Comparison of ENCODE assay signal across 1 cellular context in the genomic region with DNA sequence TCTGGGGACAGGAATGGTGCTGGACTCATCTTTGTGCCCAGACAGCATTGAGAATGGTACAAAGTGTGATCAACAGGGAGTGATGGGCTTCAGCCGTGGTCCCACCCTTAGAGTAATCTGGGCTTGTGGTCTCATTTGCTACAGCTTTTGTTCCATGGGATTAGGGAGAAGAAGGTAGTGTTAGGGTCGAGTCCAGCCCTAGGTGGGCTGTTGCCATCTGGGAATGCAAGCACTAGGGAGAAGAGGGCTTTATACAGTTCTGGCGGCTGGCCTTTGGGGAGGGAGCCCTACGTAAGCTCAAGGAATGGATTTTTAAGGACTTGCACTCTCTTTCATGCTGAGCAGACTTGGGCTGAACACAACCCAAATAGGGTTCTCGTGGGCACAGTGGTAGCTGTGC.
TF ChIP-seq lines count a peak whose summit lies in the region.

No MANE protein-coding gene starts in this region.

TF ChIP-seq in H1, 55 proteins besides CTCF, POLR2A, EP300 and RAD21 (continued from another document):
- no peak for TF ChIP-seq BRCA1 (IDR thresholded peaks at IDR 0.05; ENCODE audit: low read depth, low read length)
- TF ChIP-seq RNF2 (IDR thresholded peaks at IDR 0.05; ENCODE audit: borderline replicate concordance, low read depth, low read length, missing control alignments, poor library complexity, severe bottlenecking) = no peak
- TF ChIP-seq SRF (IDR thresholded peaks at IDR 0.05; ENCODE audit: low read depth, low read length) = no peak
- TF ChIP-seq CBX8 (IDR thresholded peaks at IDR 0.05; ENCODE audit: borderline replicate concordance, low read depth, low read length) = no peak
- TF ChIP-seq, protein P1, sequence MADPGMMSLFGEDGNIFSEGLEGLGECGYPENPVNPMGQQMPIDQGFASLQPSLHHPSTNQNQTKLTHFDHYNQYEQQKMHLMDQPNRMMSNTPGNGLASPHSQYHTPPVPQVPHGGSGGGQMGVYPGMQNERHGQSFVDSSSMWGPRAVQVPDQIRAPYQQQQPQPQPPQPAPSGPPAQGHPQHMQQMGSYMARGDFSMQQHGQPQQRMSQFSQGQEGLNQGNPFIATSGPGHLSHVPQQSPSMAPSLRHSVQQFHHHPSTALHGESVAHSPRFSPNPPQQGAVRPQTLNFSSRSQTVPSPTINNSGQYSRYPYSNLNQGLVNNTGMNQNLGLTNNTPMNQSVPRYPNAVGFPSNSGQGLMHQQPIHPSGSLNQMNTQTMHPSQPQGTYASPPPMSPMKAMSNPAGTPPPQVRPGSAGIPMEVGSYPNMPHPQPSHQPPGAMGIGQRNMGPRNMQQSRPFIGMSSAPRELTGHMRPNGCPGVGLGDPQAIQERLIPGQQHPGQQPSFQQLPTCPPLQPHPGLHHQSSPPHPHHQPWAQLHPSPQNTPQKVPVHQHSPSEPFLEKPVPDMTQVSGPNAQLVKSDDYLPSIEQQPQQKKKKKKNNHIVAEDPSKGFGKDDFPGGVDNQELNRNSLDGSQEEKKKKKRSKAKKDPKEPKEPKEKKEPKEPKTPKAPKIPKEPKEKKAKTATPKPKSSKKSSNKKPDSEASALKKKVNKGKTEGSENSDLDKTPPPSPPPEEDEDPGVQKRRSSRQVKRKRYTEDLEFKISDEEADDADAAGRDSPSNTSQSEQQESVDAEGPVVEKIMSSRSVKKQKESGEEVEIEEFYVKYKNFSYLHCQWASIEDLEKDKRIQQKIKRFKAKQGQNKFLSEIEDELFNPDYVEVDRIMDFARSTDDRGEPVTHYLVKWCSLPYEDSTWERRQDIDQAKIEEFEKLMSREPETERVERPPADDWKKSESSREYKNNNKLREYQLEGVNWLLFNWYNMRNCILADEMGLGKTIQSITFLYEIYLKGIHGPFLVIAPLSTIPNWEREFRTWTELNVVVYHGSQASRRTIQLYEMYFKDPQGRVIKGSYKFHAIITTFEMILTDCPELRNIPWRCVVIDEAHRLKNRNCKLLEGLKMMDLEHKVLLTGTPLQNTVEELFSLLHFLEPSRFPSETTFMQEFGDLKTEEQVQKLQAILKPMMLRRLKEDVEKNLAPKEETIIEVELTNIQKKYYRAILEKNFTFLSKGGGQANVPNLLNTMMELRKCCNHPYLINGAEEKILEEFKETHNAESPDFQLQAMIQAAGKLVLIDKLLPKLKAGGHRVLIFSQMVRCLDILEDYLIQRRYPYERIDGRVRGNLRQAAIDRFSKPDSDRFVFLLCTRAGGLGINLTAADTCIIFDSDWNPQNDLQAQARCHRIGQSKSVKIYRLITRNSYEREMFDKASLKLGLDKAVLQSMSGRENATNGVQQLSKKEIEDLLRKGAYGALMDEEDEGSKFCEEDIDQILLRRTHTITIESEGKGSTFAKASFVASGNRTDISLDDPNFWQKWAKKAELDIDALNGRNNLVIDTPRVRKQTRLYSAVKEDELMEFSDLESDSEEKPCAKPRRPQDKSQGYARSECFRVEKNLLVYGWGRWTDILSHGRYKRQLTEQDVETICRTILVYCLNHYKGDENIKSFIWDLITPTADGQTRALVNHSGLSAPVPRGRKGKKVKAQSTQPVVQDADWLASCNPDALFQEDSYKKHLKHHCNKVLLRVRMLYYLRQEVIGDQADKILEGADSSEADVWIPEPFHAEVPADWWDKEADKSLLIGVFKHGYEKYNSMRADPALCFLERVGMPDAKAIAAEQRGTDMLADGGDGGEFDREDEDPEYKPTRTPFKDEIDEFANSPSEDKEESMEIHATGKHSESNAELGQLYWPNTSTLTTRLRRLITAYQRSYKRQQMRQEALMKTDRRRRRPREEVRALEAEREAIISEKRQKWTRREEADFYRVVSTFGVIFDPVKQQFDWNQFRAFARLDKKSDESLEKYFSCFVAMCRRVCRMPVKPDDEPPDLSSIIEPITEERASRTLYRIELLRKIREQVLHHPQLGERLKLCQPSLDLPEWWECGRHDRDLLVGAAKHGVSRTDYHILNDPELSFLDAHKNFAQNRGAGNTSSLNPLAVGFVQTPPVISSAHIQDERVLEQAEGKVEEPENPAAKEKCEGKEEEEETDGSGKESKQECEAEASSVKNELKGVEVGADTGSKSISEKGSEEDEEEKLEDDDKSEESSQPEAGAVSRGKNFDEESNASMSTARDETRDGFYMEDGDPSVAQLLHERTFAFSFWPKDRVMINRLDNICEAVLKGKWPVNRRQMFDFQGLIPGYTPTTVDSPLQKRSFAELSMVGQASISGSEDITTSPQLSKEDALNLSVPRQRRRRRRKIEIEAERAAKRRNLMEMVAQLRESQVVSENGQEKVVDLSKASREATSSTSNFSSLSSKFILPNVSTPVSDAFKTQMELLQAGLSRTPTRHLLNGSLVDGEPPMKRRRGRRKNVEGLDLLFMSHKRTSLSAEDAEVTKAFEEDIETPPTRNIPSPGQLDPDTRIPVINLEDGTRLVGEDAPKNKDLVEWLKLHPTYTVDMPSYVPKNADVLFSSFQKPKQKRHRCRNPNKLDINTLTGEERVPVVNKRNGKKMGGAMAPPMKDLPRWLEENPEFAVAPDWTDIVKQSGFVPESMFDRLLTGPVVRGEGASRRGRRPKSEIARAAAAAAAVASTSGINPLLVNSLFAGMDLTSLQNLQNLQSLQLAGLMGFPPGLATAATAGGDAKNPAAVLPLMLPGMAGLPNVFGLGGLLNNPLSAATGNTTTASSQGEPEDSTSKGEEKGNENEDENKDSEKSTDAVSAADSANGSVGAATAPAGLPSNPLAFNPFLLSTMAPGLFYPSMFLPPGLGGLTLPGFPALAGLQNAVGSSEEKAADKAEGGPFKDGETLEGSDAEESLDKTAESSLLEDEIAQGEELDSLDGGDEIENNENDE (IDR thresholded peaks at IDR 0.05; ENCODE audit: insufficient replicate concordance, low read length) = no peak
- TF ChIP-seq, protein P2, sequence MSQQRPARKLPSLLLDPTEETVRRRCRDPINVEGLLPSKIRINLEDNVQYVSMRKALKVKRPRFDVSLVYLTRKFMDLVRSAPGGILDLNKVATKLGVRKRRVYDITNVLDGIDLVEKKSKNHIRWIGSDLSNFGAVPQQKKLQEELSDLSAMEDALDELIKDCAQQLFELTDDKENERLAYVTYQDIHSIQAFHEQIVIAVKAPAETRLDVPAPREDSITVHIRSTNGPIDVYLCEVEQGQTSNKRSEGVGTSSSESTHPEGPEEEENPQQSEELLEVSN (IDR thresholded peaks at IDR 0.05) = no peak
- TF ChIP-seq KDM5A (IDR thresholded peaks at IDR 0.05; ENCODE audit: low read length) = no peak
- no peak for TF ChIP-seq SIN3A (conservative IDR thresholded peaks at IDR 0.05 in 1 of 2, IDR thresholded peaks at IDR 0.05 in 1 of 2; ENCODE audit: low read depth in 1 of 2, low read length in 2 of 2)
- no peak for TF ChIP-seq EGR1 (IDR thresholded peaks at IDR 0.05; ENCODE audit: borderline replicate concordance, low read depth, low read length)
- TF ChIP-seq RFX5 (IDR thresholded peaks at IDR 0.05; ENCODE audit: borderline replicate concordance, low read depth, low read length) = no peak
- TF ChIP-seq CHD1 (IDR thresholded peaks at IDR 0.05; ENCODE audit: low read depth, low read length) = no peak
